ENCODE assay signal across 20 cellular contexts in genomic region chr10:69684981-69685353, GRCh38. TPM values are rescaled to one million over a fixed set of nuclear protein-coding genes. Genes with fewer than 3 reads are reported as not detected.
A peak's percentile ranks its signal among the peaks of the same experiment; 100 is the strongest.
DNase-seq lines count a peak whose midpoint lies in the region; TF ChIP-seq lines count a peak whose summit lies in the region.
"Had no signal": no experiment of that assay in that cellular context is flagged by ENCODE, and none has a peak within 500 bp of the region (broad histone marks: within the 10 kb centered on the region; RNA-seq: fewer than 3 reads in every experiment).

No MANE protein-coding gene starts in this region.

- no peaks in the 10 kb centered on the region for H3K27me3 ChIP-seq in ascending aorta
- H3K27me3 ChIP-seq in esophagus squamous epithelium, result peaks cover 0 to 6% (median 0%) of the 10 kb centered on the region in 4 donors
- no peaks in the 10 kb centered on the region for H3K27me3 ChIP-seq in muscle layer of duodenum (ENCODE audit: low read depth, low read length)
- H3K27me3 ChIP-seq in dorsolateral prefrontal cortex, result peaks cover 0 to 9% (median 0%) of the 10 kb centered on the region in 45 donors
- H3K27me3 ChIP-seq: BLaER1, SJCRH30 had no signal

- H3K4me3 ChIP-seq in ascending aorta (no peak overlapping the region), esophagus squamous epithelium (no peak overlapping the region), muscle layer of duodenum (ENCODE audit: low read depth in 1 of 2, low read length in 2 of 2) (no peak overlapping the region), dorsolateral prefrontal cortex (no peak overlapping the region)
- H3K4me3 ChIP-seq: BLaER1, SJCRH30 had no signal

- no peak for TF ChIP-seq CTCF in ascending aorta (IDR thresholded peaks at IDR 0.05)
- TF ChIP-seq CTCF in esophagus squamous epithelium (IDR thresholded peaks at IDR 0.05), result no peak
- no peak for TF ChIP-seq CTCF in type B pancreatic cell (conservative IDR thresholded peaks at IDR 0.05)
- no peak for TF ChIP-seq CTCF in dorsolateral prefrontal cortex (IDR thresholded peaks at IDR 0.05 in 54 of 56, conservative IDR thresholded peaks at IDR 0.05 in 2 of 56; ENCODE audit: low read depth in 1 of 56, partially characterized antibody in 56 of 56)

- peak overlapping the region; percentile 93 for H3K27ac Mint-ChIP-seq in type B pancreatic cell
- H3K27ac Mint-ChIP-seq: activated CD4-positive, alpha-beta T cell treated with anti-CD3 and anti-CD28 coated beads for 36 hours; activated naive CD4-positive, alpha-beta T cell treated with anti-CD3 and anti-CD28 coated beads, Interleukin-2, amount 10 ng/mL, durations not matched to agents 7 days and 5 days; H9 had no signal

- 34 to 37% methylated on average over 4 of the region's 4 CpGs for WGBS in esophagus squamous epithelium, 2 donors

- intact Hi-C loops in ascending aorta (cut with DNase I) (loop anchor here (5.0 kb wide), 1 partner anchor 227 kb away; no protein-coding TSS in a partner anchor), esophagus squamous epithelium (cut with DNase I) (no loop called here), dorsolateral prefrontal cortex (cut with DNase I) (no loop called here)

- DNase-seq in ascending aorta (ENCODE audit: low spot score in 2 of 2) (no peak), esophagus squamous epithelium (lab: John Stamatoyannopoulos, UW) (no peak), type B pancreatic cell (ENCODE audit: extremely low spot score, unreplicated experiment) (no peak), HK-2 (ENCODE audit: unreplicated experiment) (no peak), dorsolateral prefrontal cortex (no peak), AG08396 (ENCODE audit: low spot score) (no peak), NCI-H146 treated with DMSO at 0.1 percent for 48 hours (lab: John Stamatoyannopoulos, UW; ENCODE audit: unreplicated experiment) (no peak)
- DNase-seq: activated CD4-positive, alpha-beta T cell treated with anti-CD3 and anti-CD28 coated beads for 36 hours; activated naive CD4-positive, alpha-beta T cell treated with anti-CD3 and anti-CD28 coated beads, Interleukin-2, amount 10 ng/mL, durations not matched to agents 7 days and 5 days; DMS153; effector CD4-positive, alpha-beta T cell; NCI-H1436; SJCRH30; stimulated activated CD4-positive, alpha-beta T cell treated with anti-CD3 and anti-CD28 coated beads, Interleukin-2, amount 100 ng/mL, for 24 hours; T-helper 9 cell had no signal

- H3K27me3 Mint-ChIP-seq in type B pancreatic cell, result peaks cover 13% of the 10 kb centered on the region

- H3K9me3 ChIP-seq in ascending aorta (no peaks in the 10 kb centered on the region), esophagus squamous epithelium (no peaks in the 10 kb centered on the region), muscle layer of duodenum (ENCODE audit: control insufficient read depth in 1 of 2, low read length in 2 of 2) (no peaks in the 10 kb centered on the region)
- H3K9me3 ChIP-seq: BLaER1, SJCRH30 had no signal

- peaks cover 5 to 21% of the 10 kb centered on the region in 2 donors for H3K4me1 ChIP-seq in ascending aorta
- H3K4me1 ChIP-seq in esophagus squamous epithelium, result peaks cover 0 to 59% (median 25%) of the 10 kb centered on the region in 3 donors
- no peaks in the 10 kb centered on the region for H3K4me1 ChIP-seq in muscle layer of duodenum (ENCODE audit: control insufficient read depth in 1 of 2, insufficient read depth in 2 of 2, low read length in 2 of 2)
- H3K4me1 ChIP-seq: BLaER1, SJCRH30 had no signal

- H3K27ac ChIP-seq in ascending aorta, result peak overlapping the region; percentile 55 to 66
- H3K27ac ChIP-seq in esophagus squamous epithelium, result peak overlapping the region; percentile 81 to 94 (median 88)
- H3K27ac ChIP-seq in muscle layer of duodenum (ENCODE audit: low read length), result peak overlapping the region; percentile 52
- H3K27ac ChIP-seq in dorsolateral prefrontal cortex, result no peak overlapping the region
- H3K27ac ChIP-seq: BLaER1, SJCRH30 had no signal

- no peak for TF ChIP-seq POLR2A in esophagus squamous epithelium (IDR thresholded peaks at IDR 0.05)

- H3K4me3 Mint-ChIP-seq in type B pancreatic cell, result peak overlapping the region; percentile 61
- H3K4me3 Mint-ChIP-seq: activated CD4-positive, alpha-beta T cell treated with anti-CD3 and anti-CD28 coated beads for 36 hours; activated naive CD4-positive, alpha-beta T cell treated with anti-CD3 and anti-CD28 coated beads, Interleukin-2, amount 10 ng/mL, durations not matched to agents 7 days and 5 days; H9 had no signal

- no peaks in the 10 kb centered on the region for H3K9me3 Mint-ChIP-seq in type B pancreatic cell
- H3K9me3 Mint-ChIP-seq: activated naive CD4-positive, alpha-beta T cell treated with anti-CD3 and anti-CD28 coated beads, Interleukin-2, amount 10 ng/mL, durations not matched to agents 7 days and 5 days; H9 had no signal

- H3K36me3 ChIP-seq in ascending aorta, result no peaks in the 10 kb centered on the region
- H3K36me3 ChIP-seq in esophagus squamous epithelium, result no peaks in the 10 kb centered on the region
- no peaks in the 10 kb centered on the region for H3K36me3 ChIP-seq in muscle layer of duodenum (ENCODE audit: control insufficient read depth in 1 of 2, insufficient read depth in 2 of 2, low read length in 2 of 2)
- H3K36me3 ChIP-seq: BLaER1, brain microvascular endothelial cell, SJCRH30 had no signal

- no peaks in the 10 kb centered on the region for H3K36me3 Mint-ChIP-seq in type B pancreatic cell
- H3K36me3 Mint-ChIP-seq: activated naive CD4-positive, alpha-beta T cell treated with anti-CD3 and anti-CD28 coated beads, Interleukin-2, amount 10 ng/mL, durations not matched to agents 7 days and 5 days had no signal

- peaks cover 46% of the 10 kb centered on the region for H3K4me1 Mint-ChIP-seq in type B pancreatic cell (ENCODE audit: unreplicated experiment)
- H3K4me1 Mint-ChIP-seq: activated CD4-positive, alpha-beta T cell treated with anti-CD3 and anti-CD28 coated beads for 36 hours; activated naive CD4-positive, alpha-beta T cell treated with anti-CD3 and anti-CD28 coated beads, Interleukin-2, amount 10 ng/mL, durations not matched to agents 7 days and 5 days had no signal

RNA-seq across cellular contexts. Expression of gene FAM241B, which starts 54.9 kb away (rescaled TPM):
- not detected for total RNA-seq in ascending aorta
- total RNA-seq in esophagus squamous epithelium, result 1 to 10 TPM in 3 of 4 donors, not detected in 1; 1.2 to 1.7 (median 1.3) TPM
- total RNA-seq in type B pancreatic cell (ENCODE audit: low replicate concordance), result 8.8 and 9.8 TPM in 2 replicates
- 10 to 100 TPM; 13.4 to 54.2 (median 37.1) TPM for total RNA-seq in dorsolateral prefrontal cortex
- total RNA-seq: LHCN-M2 had no signal

Comparison
In these comparisons a context has a peak if more than half of its experiments do, and no peak if none do; other contexts are left out.
1. H3K27ac ChIP-seq: peak in ascending aorta (2 of 2), esophagus squamous epithelium (4 of 4) and muscle layer of duodenum (single experiment); none in dorsolateral prefrontal cortex (0 of 59).